In the genomic region with DNA sequence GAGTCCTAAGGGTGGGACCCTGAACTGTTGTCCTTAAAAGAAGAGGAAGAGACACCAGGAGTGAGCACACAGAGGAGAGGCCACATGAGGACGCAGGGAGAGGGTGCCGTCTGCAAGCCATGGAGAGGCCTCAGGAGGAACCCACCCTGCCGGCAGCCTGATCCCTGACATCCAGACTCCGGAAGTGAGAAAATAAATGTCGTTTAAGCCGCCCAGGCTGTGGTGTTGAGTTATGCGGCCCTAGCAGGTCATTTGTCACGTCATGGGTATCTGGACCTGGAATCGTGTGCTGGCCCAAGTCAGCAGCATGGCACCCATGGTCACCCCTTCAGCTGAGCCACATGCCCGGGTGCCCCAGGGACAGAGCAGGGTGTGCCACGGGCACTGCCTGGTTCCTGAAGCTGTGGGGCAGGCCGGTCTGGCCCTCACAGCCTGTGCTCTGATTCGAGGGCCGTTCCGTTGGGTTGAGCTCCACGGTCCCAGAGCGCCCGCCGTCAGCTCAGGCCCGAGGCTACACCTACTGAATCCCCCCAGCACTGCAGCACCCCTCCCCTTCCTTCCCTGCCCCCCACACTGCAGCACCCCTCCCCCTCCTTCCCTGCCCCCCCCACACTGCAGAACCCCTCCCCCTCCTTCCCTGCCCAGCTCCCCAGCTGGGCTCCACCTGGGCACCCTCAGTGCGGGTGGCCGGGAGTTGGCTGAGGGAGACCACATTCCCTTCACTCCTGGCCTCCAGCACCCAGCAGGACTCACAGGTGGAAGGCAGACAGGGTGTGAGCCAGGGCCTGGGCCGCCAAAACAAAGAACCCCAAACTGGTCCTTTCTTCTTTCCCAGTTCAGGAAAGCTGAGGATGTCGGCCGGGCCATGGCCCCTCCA, we compare ENCODE assay signal across 9 cellular contexts. TPM values are rescaled to one million over a fixed set of nuclear protein-coding genes. Genes with fewer than 3 reads are reported as not detected.
A peak's percentile ranks its signal among the peaks of the same experiment; 100 is the strongest.
DNase-seq lines count a peak whose midpoint lies in the region; ATAC-seq and TF ChIP-seq lines count a peak whose summit lies in the region.
"Had no signal": no experiment of that assay in that cellular context is flagged by ENCODE, and none has a peak within 500 bp of the region (broad histone marks: within the 10 kb centered on the region; RNA-seq: fewer than 3 reads in every experiment).

No MANE protein-coding gene starts in this region.

- no peaks in the 10 kb centered on the region for H3K9me3 ChIP-seq in breast epithelium
- H3K9me3 ChIP-seq in mammary epithelial cell (replicated peaks; ENCODE audit: insufficient read depth, low read length): no peaks in the 10 kb centered on the region

- no peaks in the 10 kb centered on the region for H4K20me1 ChIP-seq in mammary epithelial cell (ENCODE audit: insufficient read depth, low read length)

- no peaks in the 10 kb centered on the region for H3K36me3 Mint-ChIP-seq in glutamatergic neuron (ENCODE audit: unreplicated experiment)
- H3K36me3 Mint-ChIP-seq in type B pancreatic cell: no peaks in the 10 kb centered on the region
- H3K36me3 Mint-ChIP-seq: brain had no signal

- no peaks in the 10 kb centered on the region for H3K4me1 Mint-ChIP-seq in glutamatergic neuron (ENCODE audit: low read depth, unreplicated experiment)
- no peaks in the 10 kb centered on the region for H3K4me1 Mint-ChIP-seq in type B pancreatic cell (ENCODE audit: unreplicated experiment)

- dilution Hi-C loops in mammary epithelial cell (cut with HindIII; ENCODE audit: low sequenced_read_pairs): no loop called here

- no TSS peak for BruUV-seq in mammary epithelial cell (replicated peaks; lab: Mats Ljungman, UMichigan)

- no peak overlapping the region for H3K27ac Mint-ChIP-seq in glutamatergic neuron (ENCODE audit: unreplicated experiment)
- peak overlapping the region; percentile 39 for H3K27ac Mint-ChIP-seq in type B pancreatic cell

- H2AFZ ChIP-seq in mammary epithelial cell (ENCODE audit: low read depth, low read length): no peak overlapping the region

- DNase-seq in breast epithelium (ENCODE audit: low spot score in 2 of 2) (no peak), mammary epithelial cell (no peak), RPMI8226 (peak; percentile 68), glutamatergic neuron (peak; percentile 45), type B pancreatic cell (ENCODE audit: extremely low spot score, unreplicated experiment) (no peak)

- 89% methylated on average over 16 of the region's 25 CpGs for WGBS in mammary epithelial cell (ENCODE audit: low coverage, missing lambda C conversion rate)

- H3K4me3 ChIP-seq in breast epithelium (no peak overlapping the region), mammary epithelial cell (replicated peaks in 1 of 3; ENCODE audit: insufficient read depth in 1 of 3, low read depth in 2 of 3, low read length in 3 of 3) (no peak overlapping the region)

- H3K4me2 ChIP-seq in mammary epithelial cell (ENCODE audit: insufficient read depth, low read depth, low read length): no peak overlapping the region

- H3K27me3 ChIP-seq in breast epithelium (no peaks in the 10 kb centered on the region), mammary epithelial cell (ENCODE audit: insufficient read depth, low read length) (no peaks in the 10 kb centered on the region)

- ATAC-seq in GM18867 (IDR thresholded peaks at IDR 0.05; ENCODE audit: unreplicated experiment) (no peak), GM21825 (IDR thresholded peaks at IDR 0.05; ENCODE audit: unreplicated experiment) (no peak), HG03097 (IDR thresholded peaks at IDR 0.05; ENCODE audit: low FRiP score, unreplicated experiment) (no peak)

- peaks cover 12% of the 10 kb centered on the region for H3K79me2 ChIP-seq in mammary epithelial cell (ENCODE audit: insufficient read depth, low read length)

- intact Hi-C loops in breast epithelium (cut with DNase I; ENCODE audit: low total_unique reads): no loop called here
- intact Hi-C loops in mammary epithelial cell (cut with micrococcal nuclease): no loop called here

- H3K4me3 Mint-ChIP-seq in glutamatergic neuron (ENCODE audit: unreplicated experiment): no peak overlapping the region
- H3K4me3 Mint-ChIP-seq in type B pancreatic cell: no peak overlapping the region

- peaks cover 5% of the 10 kb centered on the region for H3K27me3 Mint-ChIP-seq in glutamatergic neuron (ENCODE audit: unreplicated experiment)
- H3K27me3 Mint-ChIP-seq in type B pancreatic cell: no peaks in the 10 kb centered on the region

- in situ Hi-C loops in mammary epithelial cell (cut with MboI; ENCODE audit: low sequenced_read_pairs in 2 of 2): no loop called here

- no peak overlapping the region for H3K9ac ChIP-seq in mammary epithelial cell (ENCODE audit: insufficient read depth, low read length)

- H3K36me3 ChIP-seq in breast epithelium: no peaks in the 10 kb centered on the region
- H3K36me3 ChIP-seq in mammary epithelial cell (ENCODE audit: insufficient read depth, low read length): no peaks in the 10 kb centered on the region

- CTCF ChIA-PET in mammary epithelial cell (lab: Charles Lee; ENCODE audit: low non-redundant PET): no interaction called here

- TF ChIP-seq POLR2A in breast epithelium (IDR thresholded peaks at IDR 0.05): no peak

- H3K4me1 ChIP-seq in breast epithelium (peaks cover 10 to 24% of the 10 kb centered on the region in 2 donors), mammary epithelial cell (ENCODE audit: insufficient read depth, low read length) (peaks cover 51% of the 10 kb centered on the region)

- TF ChIP-seq CTCF in breast epithelium (IDR thresholded peaks at IDR 0.05): no peak
- TF ChIP-seq CTCF in mammary epithelial cell (conservative IDR thresholded peaks at IDR 0.05 in 1 of 2, IDR thresholded peaks at IDR 0.05 in 1 of 2; ENCODE audit: extremely low read depth in 1 of 2, insufficient read depth in 1 of 2, low read depth in 1 of 2, low read length in 2 of 2): no peak
- TF ChIP-seq CTCF in glutamatergic neuron (IDR thresholded peaks at IDR 0.05; ENCODE audit: partially characterized antibody, unreplicated experiment): no peak
- TF ChIP-seq CTCF in type B pancreatic cell (conservative IDR thresholded peaks at IDR 0.05): no peak

- H3K9me3 Mint-ChIP-seq in glutamatergic neuron (ENCODE audit: unreplicated experiment) (peaks cover 2% of the 10 kb centered on the region), type B pancreatic cell (no peaks in the 10 kb centered on the region)
- H3K9me3 Mint-ChIP-seq: brain had no signal

- H3K27ac ChIP-seq in breast epithelium (peak overlapping the region; percentile 57 to 78), mammary epithelial cell (ENCODE audit: insufficient read depth, low read depth, low read length) (no peak overlapping the region)

RNA-seq across cellular contexts. Expression of gene CCDC57, which starts 2.7 kb away (rescaled TPM):
- 10 to 100 TPM; 13.4 to 56.9 (median 52.8) TPM for total RNA-seq in breast epithelium
- total RNA-seq in mammary epithelial cell: 10 to 100 TPM; 24.8 to 52.0 TPM
- polyA plus RNA-seq in mammary epithelial cell: 14.1 TPM
- 7.5 TPM for polyA minus RNA-seq in mammary epithelial cell
- 40.7 TPM for total RNA-seq in glutamatergic neuron (ENCODE audit: unreplicated experiment)
- total RNA-seq in type B pancreatic cell (ENCODE audit: low replicate concordance): 33.5 and 58.7 TPM in 2 replicates

RNA-seq across cellular contexts. Expression of gene SLC16A3, which starts 13.5 kb away (rescaled TPM):
- total RNA-seq in breast epithelium (10 to 100 TPM; 10.2 to 22.6 (median 17.3) TPM), mammary epithelial cell (100 to 1,000 TPM; 180 to 212 TPM), glutamatergic neuron (ENCODE audit: unreplicated experiment) (15.6 TPM), type B pancreatic cell (ENCODE audit: low replicate concordance) (27.8 and 29.8 TPM in 2 replicates)
- 118 TPM for polyA plus RNA-seq in mammary epithelial cell
- polyA minus RNA-seq in mammary epithelial cell: 42.3 TPM

RNA-seq across cellular contexts. Expression of gene CSNK1D, which starts 58.2 kb away (rescaled TPM):
- total RNA-seq in breast epithelium (10 to 100 TPM; 50.7 to 85.9 (median 75.2) TPM), mammary epithelial cell (100 to 1,000 TPM in 1 of 2 donors, 10 to 100 TPM in 1; 68.7 to 163 TPM), glutamatergic neuron (ENCODE audit: unreplicated experiment) (211 TPM), type B pancreatic cell (ENCODE audit: low replicate concordance) (176 and 184 TPM in 2 replicates)
- polyA plus RNA-seq in mammary epithelial cell: 146 TPM
- polyA minus RNA-seq in mammary epithelial cell: 216 TPM

Comparison
In these comparisons a context has a peak if more than half of its experiments do, and no peak if none do; other contexts are left out.
1. DNase-seq: peak in RPMI8226 (single experiment) and glutamatergic neuron (single experiment); none in breast epithelium (0 of 2), mammary epithelial cell (single experiment) and type B pancreatic cell (single experiment).